ENCODE assay signal across 27 cellular contexts in the genomic region with DNA sequence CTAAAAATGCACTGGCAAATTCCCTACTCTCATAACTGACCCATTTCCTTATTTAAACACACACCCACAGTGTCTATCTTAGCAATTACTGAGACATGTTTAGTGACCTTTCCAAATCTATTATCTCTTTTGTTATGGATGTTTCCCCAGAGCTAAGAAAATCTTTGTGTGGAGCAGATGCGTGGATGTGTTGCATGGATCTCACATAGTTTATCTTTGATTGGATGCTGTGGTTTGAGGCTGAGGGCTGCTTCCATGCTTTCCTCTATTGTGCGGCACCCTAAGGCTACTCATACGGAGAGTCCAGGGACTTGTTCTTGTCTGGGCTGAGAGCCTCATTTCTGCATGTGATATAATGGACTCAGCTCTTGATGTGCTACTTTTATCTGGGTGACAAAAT.
"Had no signal": no experiment of that assay in that cellular context is flagged by ENCODE, and none has a peak within 500 bp of the region (broad histone marks: within the 10 kb centered on the region; RNA-seq: fewer than 3 reads in every experiment).

No MANE protein-coding gene starts in this region.

- H3K27me3 Mint-ChIP-seq: activated B cell treated with CpG ODN at 0.5 μM for 24 hours; activated naive CD4-positive, alpha-beta T cell treated with anti-CD3 and anti-CD28 coated beads, Interleukin-2, amount 50 U/mL, for 24 hours; activated T-cell treated with anti-CD3 and anti-CD28 coated beads, Interleukin-2, amount 50 U/mL, for 24 hours; effector memory CD8-positive, alpha-beta T cell had no signal

- H3K9me3 Mint-ChIP-seq: activated B cell treated with CpG ODN at 0.5 μM for 24 hours; activated naive CD4-positive, alpha-beta T cell treated with anti-CD3 and anti-CD28 coated beads for 36 hours; activated naive CD4-positive, alpha-beta T cell treated with anti-CD3 and anti-CD28 coated beads, Interleukin-2, amount 50 U/mL, for 24 hours; activated T-cell treated with anti-CD3 and anti-CD28 coated beads, Interleukin-2, amount 50 U/mL, for 24 hours; activated T-cell treated with anti-CD3 and anti-CD28 coated beads, Interleukin-2, amount 50 U/mL, for 72 hours; effector memory CD8-positive, alpha-beta T cell; T-helper 2 cell treated with Interferon-gamma antibody and Interleukin-4, amounts not matched to agents 5 μg/mL and 100 μg/mL, for 36 hours had no signal

- H3K27ac Mint-ChIP-seq: activated B cell treated with CpG ODN at 0.5 μM for 24 hours; activated naive CD4-positive, alpha-beta T cell treated with anti-CD3 and anti-CD28 coated beads for 36 hours; activated T-cell treated with anti-CD3 and anti-CD28 coated beads, Interleukin-2, amount 50 U/mL, for 24 hours; activated T-cell treated with anti-CD3 and anti-CD28 coated beads, Interleukin-2, amount 50 U/mL, for 72 hours; T-helper 2 cell treated with Interferon-gamma antibody and Interleukin-4, amounts not matched to agents 5 μg/mL and 100 μg/mL, for 36 hours had no signal

- H3K4me3 Mint-ChIP-seq: activated B cell treated with CpG ODN at 0.5 μM for 24 hours; activated naive CD4-positive, alpha-beta T cell treated with anti-CD3 and anti-CD28 coated beads for 36 hours; activated naive CD4-positive, alpha-beta T cell treated with anti-CD3 and anti-CD28 coated beads, Interleukin-2, amount 50 U/mL, for 24 hours; activated T-cell treated with anti-CD3 and anti-CD28 coated beads, Interleukin-2, amount 50 U/mL, for 24 hours; activated T-cell treated with anti-CD3 and anti-CD28 coated beads, Interleukin-2, amount 50 U/mL, for 72 hours; effector memory CD8-positive, alpha-beta T cell; T-helper 2 cell treated with Interferon-gamma antibody and Interleukin-4, amounts not matched to agents 5 μg/mL and 100 μg/mL, for 36 hours had no signal

- ATAC-seq: activated CD4-positive, CD25-positive, alpha-beta regulatory T cell treated with anti-CD3 and anti-CD28 coated beads, Interleukin-2, amount 50 U/mL, for 24 hours; activated T-cell treated with anti-CD3 and anti-CD28 coated beads, Interleukin-2, amount 50 U/mL, for 72 hours; body of pancreas; effector memory CD8-positive, alpha-beta T cell had no signal

- DNase-seq: activated B cell treated with CpG ODN at 0.5 μM for 24 hours; activated CD4-positive, alpha-beta T cell treated with anti-CD3 and anti-CD28 coated beads for 48 hours; activated CD4-positive, alpha-beta T cell treated with anti-CD3 and anti-CD28 coated beads, Interleukin-2, amount 50 U/mL, for 1 hour; activated CD4-positive, alpha-beta T cell treated with anti-CD3 and anti-CD28 coated beads, Interleukin-2, amount 50 U/mL, for 48 hours; activated CD8-positive, alpha-beta memory T cell treated with anti-CD3 and anti-CD28 coated beads, Interleukin-2, amount 50 U/mL, for 48 hours; activated effector memory CD4-positive, alpha-beta T cell treated with Interleukin-2 at 50 U/mL for 16 hours; activated gamma-delta T cell treated with Interleukin-2 at 50 U/mL for 16 hours; activated naive CD4-positive, alpha-beta T cell treated with anti-CD3 and anti-CD28 coated beads for 36 hours; activated T-cell treated with anti-CD3 and anti-CD28 coated beads for 4 hours; activated T-cell treated with anti-CD3 and anti-CD28 coated beads, Interleukin-2, amount 50 U/mL, for 24 hours; activated T-cell treated with anti-CD3 and anti-CD28 coated beads, Interleukin-2, amount 50 U/mL, for 72 hours; adrenal gland; amygdala; aorta; body of pancreas; caudate nucleus; cortex of kidney; dermis blood vessel endothelial cell; effector CD4-positive, alpha-beta T cell; effector memory CD8-positive, alpha-beta T cell; esophagus squamous epithelium; head of caudate nucleus; T1000; WERI-Rb-1 had no signal
